1 cellular context compared by ENCODE assay signal in genomic region chr17:383771-384621, GRCh38.
TF ChIP-seq lines count a peak whose summit lies in the region.

No MANE protein-coding gene starts in this region.

TF ChIP-seq in K562, 482 proteins besides CTCF, POLR2A, EP300 and RAD21 (continued from another document):
- TF ChIP-seq DPF2 (IDR thresholded peaks at IDR 0.05) (no peak), HOXB6 (CRISPR knock-in tag; IDR thresholded peaks at IDR 0.05; ENCODE audit: borderline replicate concordance) (no peak)
TF ChIP-seq in K562: peak in this region for 1.
